ENCODE assay signal across 22 cellular contexts in the genomic region with DNA sequence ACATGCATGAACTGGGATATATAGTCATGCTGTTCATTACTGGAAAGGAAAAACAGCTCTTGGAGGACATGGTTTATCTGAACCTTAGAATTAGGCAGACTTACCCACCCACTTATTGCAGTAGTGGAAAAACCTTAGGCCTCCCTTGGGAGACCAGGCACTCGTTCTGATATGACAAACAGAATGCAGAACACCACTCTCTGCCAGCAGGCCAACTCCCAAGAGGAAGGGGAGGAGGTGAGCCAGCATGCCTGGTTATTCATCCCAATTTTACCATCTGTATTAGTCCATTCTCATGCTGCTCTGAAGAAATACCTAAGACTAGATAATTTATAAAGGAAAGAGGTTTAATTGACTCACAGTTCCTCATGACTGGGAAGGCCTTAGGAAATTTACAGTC. TPM values are rescaled to one million over a fixed set of nuclear protein-coding genes. Genes with fewer than 3 reads are reported as not detected.
DNase-seq lines count a peak whose midpoint lies in the region; ATAC-seq and TF ChIP-seq lines count a peak whose summit lies in the region.
"Had no signal": no experiment of that assay in that cellular context is flagged by ENCODE, and none has a peak within 500 bp of the region (broad histone marks: within the 10 kb centered on the region; RNA-seq: fewer than 3 reads in every experiment).

No MANE protein-coding gene starts in this region.

- no peak overlapping the region for H3K4me3 ChIP-seq in cardiac fibroblast (replicated peaks in 1 of 2; ENCODE audit: low read depth in 2 of 2, low read length in 2 of 2)

- no peak overlapping the region for H3K4me3 Mint-ChIP-seq in naive B cell
- no peak overlapping the region for H3K4me3 Mint-ChIP-seq in activated T-helper 1 cell treated with anti-CD3 and anti-CD28 coated beads, Interleukin-12 subunit alpha, Interleukin-12 subunit beta, Interleukin-2, Interleukin-4 antibody, amounts not matched to agents 30 ng/mL and 10 ng/mL and 1 ng/mL, durations not matched to agents 14 hours and 24 hours and 36 hours
- H3K4me3 Mint-ChIP-seq: CD8-positive, alpha-beta T cell had no signal

- DNase-seq in GM03348 (ENCODE audit: low spot score) = peak; percentile 13
- peak; percentile 4 for DNase-seq in NCI-H2171 (lab: John Stamatoyannopoulos, UW)
- DNase-seq in cardiac fibroblast (ENCODE audit: low read depth in 2 of 2) = peak; percentile 45 to 72
- DNase-seq in naive B cell = no peak
- DNase-seq in activated T-helper 1 cell treated with anti-CD3 and anti-CD28 coated beads, Interleukin-12 subunit alpha, Interleukin-12 subunit beta, Interleukin-2, Interleukin-4 antibody, amounts not matched to agents 30 ng/mL and 10 ng/mL and 1 ng/mL, durations not matched to agents 14 hours and 24 hours and 36 hours (ENCODE audit: low spot score) = no peak
- no peak for DNase-seq in amniotic stem cell (lab: John Stamatoyannopoulos, UW)
- DNase-seq in T-helper 9 cell = no peak
- DNase-seq in foreskin keratinocyte = no peak
- DNase-seq: C1 segment of cervical spinal cord; CD8-positive, alpha-beta T cell; DMS153; GOT3; KG1; NCI-H1092 treated with DMSO at 0.1 percent for 48 hours; NCI-H1436 treated with DMSO at 0.1 percent for 48 hours; NCI-H1930; NCI-H345; NCI-H524 had no signal

- H3K27me3 Mint-ChIP-seq in naive B cell = no peaks in the 10 kb centered on the region
- H3K27me3 Mint-ChIP-seq in activated T-helper 1 cell treated with anti-CD3 and anti-CD28 coated beads, Interleukin-12 subunit alpha, Interleukin-12 subunit beta, Interleukin-2, Interleukin-4 antibody, amounts not matched to agents 30 ng/mL and 10 ng/mL and 1 ng/mL, durations not matched to agents 14 hours and 24 hours and 36 hours (ENCODE audit: insufficient read depth) = peaks cover 15% of the 10 kb centered on the region

- H3K36me3 Mint-ChIP-seq in naive B cell = peaks cover 0 to 6% of the 10 kb centered on the region in 2 donors
- no peaks in the 10 kb centered on the region for H3K36me3 Mint-ChIP-seq in activated T-helper 1 cell treated with anti-CD3 and anti-CD28 coated beads, Interleukin-12 subunit alpha, Interleukin-12 subunit beta, Interleukin-2, Interleukin-4 antibody, amounts not matched to agents 30 ng/mL and 10 ng/mL and 1 ng/mL, durations not matched to agents 14 hours and 24 hours and 36 hours (ENCODE audit: low read depth)
- H3K36me3 Mint-ChIP-seq: CD8-positive, alpha-beta T cell had no signal

- peaks cover 0 to 5% (median 0%) of the 10 kb centered on the region in 7 donors for H3K9me3 Mint-ChIP-seq in naive B cell
- H3K9me3 Mint-ChIP-seq in activated T-helper 1 cell treated with anti-CD3 and anti-CD28 coated beads, Interleukin-12 subunit alpha, Interleukin-12 subunit beta, Interleukin-2, Interleukin-4 antibody, amounts not matched to agents 30 ng/mL and 10 ng/mL and 1 ng/mL, durations not matched to agents 14 hours and 24 hours and 36 hours = peaks cover 12% of the 10 kb centered on the region

- intact Hi-C loops in activated T-helper 1 cell treated with anti-CD3 and anti-CD28 coated beads, Interleukin-12 subunit alpha, Interleukin-12 subunit beta, Interleukin-2, Interleukin-4 antibody, amounts not matched to agents 30 ng/mL and 10 ng/mL and 1 ng/mL, durations not matched to agents 14 hours and 24 hours and 36 hours (cut with micrococcal nuclease) = no loop called here

- H3K27ac ChIP-seq in foreskin keratinocyte = no peak overlapping the region

- no peaks in the 10 kb centered on the region for H3K4me1 ChIP-seq in foreskin keratinocyte

- no peak for ATAC-seq in naive B cell (ENCODE audit: low read depth in 2 of 2)
- ATAC-seq in foreskin keratinocyte = no peak
- ATAC-seq: CD8-positive, alpha-beta T cell; HCT116; Right ventricle myocardium inferior had no signal

- H3K27ac Mint-ChIP-seq in naive B cell = peak overlapping the region in 5 of 6 donors; percentile 24 to 89 (median 75)
- H3K27ac Mint-ChIP-seq in activated T-helper 1 cell treated with anti-CD3 and anti-CD28 coated beads, Interleukin-12 subunit alpha, Interleukin-12 subunit beta, Interleukin-2, Interleukin-4 antibody, amounts not matched to agents 30 ng/mL and 10 ng/mL and 1 ng/mL, durations not matched to agents 14 hours and 24 hours and 36 hours = no peak overlapping the region
- H3K27ac Mint-ChIP-seq: CD8-positive, alpha-beta T cell had no signal

- peaks cover 27 to 32% (median 28%) of the 10 kb centered on the region in 3 donors for H3K4me1 Mint-ChIP-seq in naive B cell
- H3K4me1 Mint-ChIP-seq in activated T-helper 1 cell treated with anti-CD3 and anti-CD28 coated beads, Interleukin-12 subunit alpha, Interleukin-12 subunit beta, Interleukin-2, Interleukin-4 antibody, amounts not matched to agents 30 ng/mL and 10 ng/mL and 1 ng/mL, durations not matched to agents 14 hours and 24 hours and 36 hours (ENCODE audit: low read depth) = no peaks in the 10 kb centered on the region

- H3K27me3 ChIP-seq in foreskin keratinocyte = no peaks in the 10 kb centered on the region

- no peak for TF ChIP-seq CTCF in cardiac fibroblast (IDR thresholded peaks at IDR 0.05; ENCODE audit: low read depth, low read length)
- TF ChIP-seq CTCF in foreskin keratinocyte (conservative IDR thresholded peaks at IDR 0.05) = no peak

RNA-seq across cellular contexts. Expression of gene C18orf63, which starts 17.5 kb away (rescaled TPM):
- polyA plus RNA-seq in naive B cell (ENCODE audit: low read depth in 6 of 6) (not detected), foreskin keratinocyte (not detected in 2 replicates)
- not detected in 2 replicates for total RNA-seq in activated T-helper 1 cell treated with anti-CD3 and anti-CD28 coated beads, Interleukin-12 subunit alpha, Interleukin-12 subunit beta, Interleukin-2, Interleukin-4 antibody, amounts not matched to agents 30 ng/mL and 10 ng/mL and 1 ng/mL, durations not matched to agents 14 hours and 24 hours and 36 hours
- total RNA-seq in foreskin keratinocyte = not detected in 2 replicates
- total RNA-seq: CD8-positive, alpha-beta T cell; Daoy; Right ventricle myocardium inferior; SK-MEL-5 had no signal

RNA-seq across cellular contexts. Expression of gene CYB5A, which starts 41.3 kb away (rescaled TPM):
- 100 to 1,000 TPM in 5 of 6 donors, 10 to 100 TPM in 1; 64.2 to 214 (median 151) TPM for polyA plus RNA-seq in naive B cell (ENCODE audit: low read depth in 6 of 6)
- total RNA-seq in activated T-helper 1 cell treated with anti-CD3 and anti-CD28 coated beads, Interleukin-12 subunit alpha, Interleukin-12 subunit beta, Interleukin-2, Interleukin-4 antibody, amounts not matched to agents 30 ng/mL and 10 ng/mL and 1 ng/mL, durations not matched to agents 14 hours and 24 hours and 36 hours = 36.0 and 40.5 TPM in 2 replicates
- 36.4 and 49.0 TPM in 2 replicates for total RNA-seq in foreskin keratinocyte
- polyA plus RNA-seq in foreskin keratinocyte = 52.4 and 70.8 TPM in 2 replicates

Comparison
In these comparisons a context has a peak if more than half of its experiments do, and no peak if none do; other contexts are left out.
1. DNase-seq: peak in GM03348 (single experiment), NCI-H2171 (single experiment) and cardiac fibroblast (2 of 2); none in naive B cell (single experiment), activated T-helper 1 cell treated with anti-CD3 and anti-CD28 coated beads, Interleukin-12 subunit alpha, Interleukin-12 subunit beta, Interleukin-2, Interleukin-4 antibody, amounts not matched to agents 30 ng/mL and 10 ng/mL and 1 ng/mL, durations not matched to agents 14 hours and 24 hours and 36 hours (single experiment), amniotic stem cell (single experiment), T-helper 9 cell (single experiment) and foreskin keratinocyte (0 of 2).